ENCODE assay signal across 23 cellular contexts in genomic region chr21:34082769-34083168, GRCh38. TPM values are rescaled to one million over a fixed set of nuclear protein-coding genes. Genes with fewer than 3 reads are reported as not detected.
DNase-seq lines count a peak whose midpoint lies in the region; ATAC-seq and TF ChIP-seq lines count a peak whose summit lies in the region.
"Had no signal": no experiment of that assay in that cellular context is flagged by ENCODE, and none has a peak within 500 bp of the region (broad histone marks: within the 10 kb centered on the region; RNA-seq: fewer than 3 reads in every experiment).

No MANE protein-coding gene starts in this region.

- no peak overlapping the region for H4K91ac ChIP-seq in mesenchymal stem cell (ENCODE audit: low read length)

- no peak overlapping the region for H3K4me2 ChIP-seq in mesenchymal stem cell (ENCODE audit: low read length, poor library complexity, severe bottlenecking)
- H3K4me2 ChIP-seq: A549 had no signal

- no peak overlapping the region for H2BK15ac ChIP-seq in mesenchymal stem cell (ENCODE audit: low read depth, poor library complexity, severe bottlenecking)

- peaks cover 72% of the 10 kb centered on the region for H3K4me1 Mint-ChIP-seq in activated CD4-positive, alpha-beta T cell treated with anti-CD3 and anti-CD28 coated beads, Interleukin-2, amount 10 ng/mL, durations not matched to agents 7 days and 5 days
- peaks cover 47 to 73% (median 61%) of the 10 kb centered on the region in 4 donors for H3K4me1 Mint-ChIP-seq in CD4-positive, alpha-beta memory T cell
- peaks cover 62% of the 10 kb centered on the region for H3K4me1 Mint-ChIP-seq in WTC11

- TF ChIP-seq CTCF in WTC11 (IDR thresholded peaks at IDR 0.05) = no peak

- no peak overlapping the region for H2BK12ac ChIP-seq in mesenchymal stem cell (ENCODE audit: low read length in 2 of 2)

- intact Hi-C loops in CD4-positive, alpha-beta memory T cell (cut with micrococcal nuclease) = no loop called here
- intact Hi-C loops in Right ventricle myocardium inferior (cut with DNase I) = no loop called here

- H3K4me3 Mint-ChIP-seq in activated CD4-positive, alpha-beta T cell treated with anti-CD3 and anti-CD28 coated beads, Interleukin-2, amount 10 ng/mL, durations not matched to agents 7 days and 5 days = peak overlapping the region; percentile 4
- peak overlapping the region in 5 of 8 donors; percentile 4 to 57 (median 18) for H3K4me3 Mint-ChIP-seq in CD4-positive, alpha-beta memory T cell
- no peak overlapping the region for H3K4me3 Mint-ChIP-seq in WTC11

- H2BK5ac ChIP-seq in mesenchymal stem cell (ENCODE audit: low read depth, low read length, poor library complexity, severe bottlenecking) = no peak overlapping the region

- no peak overlapping the region for H3K4me3 ChIP-seq in CD4-positive, alpha-beta memory T cell (ENCODE audit: low read length in 2 of 2)
- H3K4me3 ChIP-seq in mesenchymal stem cell (ENCODE audit: insufficient read depth in 1 of 2, low read depth in 1 of 2, low read length in 2 of 2) = peak overlapping the region in 1 of 2 experiments; percentile 31
- H3K4me3 ChIP-seq: A549, breast epithelium, left lung, psoas muscle, SJCRH30, thoracic aorta, vagina had no signal

- CTCF ChIA-PET in activated CD4-positive, alpha-beta T cell treated with anti-CD3 and anti-CD28 coated beads, Interleukin-2, amount 10 ng/mL, durations not matched to agents 7 days and 5 days (lab: Charles Lee) = interaction anchor here (0.7 to 1.0 kb wide), 2 partner anchors 8 to 54 kb away, joined by 3 read pairs; no protein-coding TSS in a partner anchor
- CTCF ChIA-PET in CD4-positive, alpha-beta memory T cell (lab: Charles Lee; ENCODE audit: partially characterized antibody) = interaction anchor here (1.9 kb wide), 1 partner anchor 159 kb away, joined by 7 read pairs; no protein-coding TSS in a partner anchor
- CTCF ChIA-PET in WTC11 (lab: Charles Lee) = interaction anchor here (1.3 to 1.8 kb wide), 2 partner anchors 9 to 265 kb away, joined by 3 to 8 read pairs; no protein-coding TSS in a partner anchor

- POLR2A ChIA-PET in activated CD4-positive, alpha-beta T cell treated with anti-CD3 and anti-CD28 coated beads, Interleukin-2, amount 10 ng/mL, durations not matched to agents 7 days and 5 days (lab: Charles Lee) = no interaction called here
- POLR2A ChIA-PET in CD4-positive, alpha-beta memory T cell (lab: Charles Lee; ENCODE audit: partially characterized antibody) = interaction anchor here (0.7 to 1.2 kb wide), 4 partner anchors 8 to 137 kb away, joined by 3 to 4 read pairs (median 4); no protein-coding TSS in a partner anchor
- POLR2A ChIA-PET in WTC11 (lab: Charles Lee) = no interaction called here

- H3K27me3 ChIP-seq in CD4-positive, alpha-beta memory T cell (ENCODE audit: insufficient read depth, low read length) = no peaks in the 10 kb centered on the region
- H3K27me3 ChIP-seq in mesenchymal stem cell (ENCODE audit: control insufficient read depth in 1 of 2, insufficient read depth in 1 of 2, low read length in 2 of 2) = no peaks in the 10 kb centered on the region
- H3K27me3 ChIP-seq: breast epithelium, left lung, SJCRH30, vagina had no signal

- no peak overlapping the region for H3K14ac ChIP-seq in mesenchymal stem cell (ENCODE audit: low read length in 2 of 2)

- no peak overlapping the region for H3K23ac ChIP-seq in mesenchymal stem cell (ENCODE audit: low read length in 2 of 2)

- peaks cover 66% of the 10 kb centered on the region for H3K36me3 Mint-ChIP-seq in activated CD4-positive, alpha-beta T cell treated with anti-CD3 and anti-CD28 coated beads, Interleukin-2, amount 10 ng/mL, durations not matched to agents 7 days and 5 days (ENCODE audit: low read depth)
- H3K36me3 Mint-ChIP-seq in CD4-positive, alpha-beta memory T cell = peaks cover 17 to 29% of the 10 kb centered on the region in 2 donors
- H3K36me3 Mint-ChIP-seq in WTC11 = peaks cover 17% of the 10 kb centered on the region

- no peaks in the 10 kb centered on the region for H3K9me3 ChIP-seq in CD4-positive, alpha-beta memory T cell (ENCODE audit: control insufficient read depth in 1 of 2, low read length in 2 of 2)
- H3K9me3 ChIP-seq in mesenchymal stem cell (ENCODE audit: control insufficient read depth, low read length) = no peaks in the 10 kb centered on the region
- H3K9me3 ChIP-seq: A549, breast epithelium, left lung, psoas muscle, SJCRH30, thoracic aorta, vagina had no signal

- H3K36me3 ChIP-seq in CD4-positive, alpha-beta memory T cell (ENCODE audit: insufficient read depth, low read length) = no peaks in the 10 kb centered on the region
- peaks cover 6 to 97% of the 10 kb centered on the region in 2 experiments for H3K36me3 ChIP-seq in mesenchymal stem cell (ENCODE audit: control insufficient read depth in 1 of 2, insufficient read depth in 2 of 2, low read depth in 1 of 2, low read length in 2 of 2)
- H3K36me3 ChIP-seq: breast epithelium, SJCRH30, thoracic aorta, vagina had no signal

- DNase-seq in activated CD4-positive, alpha-beta T cell treated with anti-CD3 and anti-CD28 coated beads, Interleukin-2, amount 10 ng/mL, durations not matched to agents 7 days and 5 days = no peak
- no peak for DNase-seq in activated CD4-positive, alpha-beta T cell treated with anti-CD3 and anti-CD28 coated beads for 48 hours
- DNase-seq in CD4-positive, alpha-beta memory T cell = no peak
- DNase-seq in WTC11 (ENCODE audit: low spot score) (no peak), mesenchymal stem cell (no peak), LoVo (ENCODE audit: low spot score) (no peak), MV-4-11 (lab: John Stamatoyannopoulos, UW) (no peak), Right ventricle myocardium inferior (ENCODE audit: missing footprints) (no peak)
- DNase-seq: activated CD8-positive, alpha-beta memory T cell treated with anti-CD3 and anti-CD28 coated beads, Interleukin-2, amount 50 U/mL, for 4 hours; activated gamma-delta T cell; AML-193; amygdala; left lung; NCI-H2081; NCI-H345; psoas muscle; SJCRH30; stimulated activated CD4-positive, alpha-beta T cell treated with anti-CD3 and anti-CD28 coated beads, Interleukin-15, amount 100 ng/mL, for 24 hours; stimulated activated naive CD4-positive, alpha-beta T cell had no signal

- H3K27ac Mint-ChIP-seq in activated CD4-positive, alpha-beta T cell treated with anti-CD3 and anti-CD28 coated beads, Interleukin-2, amount 10 ng/mL, durations not matched to agents 7 days and 5 days = peak overlapping the region; percentile 16
- no peak overlapping the region for H3K27ac Mint-ChIP-seq in CD4-positive, alpha-beta memory T cell
- H3K27ac Mint-ChIP-seq in WTC11 = peak overlapping the region; percentile 71

- ATAC-seq in WTC11 (no peak), Right ventricle myocardium inferior (no peak)
- ATAC-seq: A549, psoas muscle had no signal

- no peaks in the 10 kb centered on the region for H3K79me1 ChIP-seq in mesenchymal stem cell (replicated peaks; ENCODE audit: low read length, poor library complexity, severe bottlenecking)

- WGBS in mesenchymal stem cell = 83% methylated on average over 4 of the region's 4 CpGs

- peaks cover 91% of the 10 kb centered on the region for H3K4me1 ChIP-seq in CD4-positive, alpha-beta memory T cell (ENCODE audit: insufficient read depth, low read length)
- peaks cover 2% of the 10 kb centered on the region for H3K4me1 ChIP-seq in mesenchymal stem cell (ENCODE audit: control insufficient read depth, insufficient read depth, low read depth, low read length)
- H3K4me1 ChIP-seq: SJCRH30 had no signal

- H2AFZ ChIP-seq in mesenchymal stem cell (ENCODE audit: low read depth, low read length) = no peak overlapping the region

- no peaks in the 10 kb centered on the region for H3K9me3 Mint-ChIP-seq in activated CD4-positive, alpha-beta T cell treated with anti-CD3 and anti-CD28 coated beads, Interleukin-2, amount 10 ng/mL, durations not matched to agents 7 days and 5 days
- H3K9me3 Mint-ChIP-seq in CD4-positive, alpha-beta memory T cell = no peaks in the 10 kb centered on the region
- no peaks in the 10 kb centered on the region for H3K9me3 Mint-ChIP-seq in WTC11

- no peak overlapping the region for H3K27ac ChIP-seq in CD4-positive, alpha-beta memory T cell (ENCODE audit: low read depth, low read length)
- H3K27ac ChIP-seq in mesenchymal stem cell (ENCODE audit: low read length, poor library complexity, severe bottlenecking) = no peak overlapping the region
- H3K27ac ChIP-seq: A549, breast epithelium, left lung, psoas muscle, SJCRH30, vagina had no signal

- no peak overlapping the region for H2AK5ac ChIP-seq in mesenchymal stem cell (ENCODE audit: low read length, severe bottlenecking)

- no peak overlapping the region for H3K4ac ChIP-seq in mesenchymal stem cell (ENCODE audit: low read depth in 1 of 2, low read length in 2 of 2)

- H3K9ac ChIP-seq in mesenchymal stem cell (ENCODE audit: low read length) = peak overlapping the region; percentile 37

- H3K27me3 Mint-ChIP-seq in activated CD4-positive, alpha-beta T cell treated with anti-CD3 and anti-CD28 coated beads, Interleukin-2, amount 10 ng/mL, durations not matched to agents 7 days and 5 days = no peaks in the 10 kb centered on the region
- no peaks in the 10 kb centered on the region for H3K27me3 Mint-ChIP-seq in CD4-positive, alpha-beta memory T cell
- no peaks in the 10 kb centered on the region for H3K27me3 Mint-ChIP-seq in WTC11 (ENCODE audit: low read depth)

- no peak overlapping the region for H2BK120ac ChIP-seq in mesenchymal stem cell (ENCODE audit: low read depth, low read length)

- no peak overlapping the region for H3K18ac ChIP-seq in mesenchymal stem cell (ENCODE audit: low read depth in 1 of 2, low read length in 2 of 2)

- no peak overlapping the region for H4K8ac ChIP-seq in mesenchymal stem cell (ENCODE audit: low read length)

TF ChIP-seq in WTC11, 78 proteins besides CTCF, POLR2A, EP300 and RAD21 (continues in another document):
- no peak for TF ChIP-seq JUN (CRISPR knock-in tag; IDR thresholded peaks at IDR 0.05)

RNA-seq across cellular contexts. Expression of gene MRPS6, which starts 9.4 kb away (rescaled TPM):
- 10 to 100 TPM; 77.8 to 88.2 TPM for total RNA-seq in activated CD4-positive, alpha-beta T cell treated with anti-CD3 and anti-CD28 coated beads, Interleukin-2, amount 10 ng/mL, durations not matched to agents 7 days and 5 days
- total RNA-seq in CD4-positive, alpha-beta memory T cell = 10 to 100 TPM; 76.9 to 80.1 TPM
- 100 to 1,000 TPM; 135 to 160 TPM for polyA plus RNA-seq in CD4-positive, alpha-beta memory T cell
- total RNA-seq in WTC11 (2021) = 109 to 133 TPM (median 111 TPM) in 3 replicates
- 125 TPM for polyA plus RNA-seq in mesenchymal stem cell (2013, experiment 1 of 2)
- 122 TPM for polyA plus RNA-seq in mesenchymal stem cell (2013, experiment 2 of 2)
- 72.2 TPM for total RNA-seq in Right ventricle myocardium inferior

RNA-seq across cellular contexts. Expression of gene SLC5A3, which starts 9.4 kb away (rescaled TPM):
- 10 to 100 TPM; 23.9 to 24.0 TPM for total RNA-seq in activated CD4-positive, alpha-beta T cell treated with anti-CD3 and anti-CD28 coated beads, Interleukin-2, amount 10 ng/mL, durations not matched to agents 7 days and 5 days
- total RNA-seq in CD4-positive, alpha-beta memory T cell = 10 to 100 TPM; 32.8 to 33.4 TPM
- polyA plus RNA-seq in CD4-positive, alpha-beta memory T cell = 1 to 10 TPM in 1 of 2 donors, under 1 TPM in 1; 0.68 to 1.4 TPM
- total RNA-seq in WTC11 (2021) (14.8 to 18.0 TPM (median 17.8 TPM) in 3 replicates), Right ventricle myocardium inferior (6.2 TPM)
- polyA plus RNA-seq in mesenchymal stem cell (2013, experiment 1 of 2) = 6.5 TPM
- polyA plus RNA-seq in mesenchymal stem cell (2013, experiment 2 of 2) = 6.3 TPM

Comparison
In these comparisons a context has a peak if more than half of its experiments do, and no peak if none do; other contexts are left out.
1. H3K27ac Mint-ChIP-seq: peak in activated CD4-positive, alpha-beta T cell treated with anti-CD3 and anti-CD28 coated beads, Interleukin-2, amount 10 ng/mL, durations not matched to agents 7 days and 5 days (single experiment) and WTC11 (single experiment); none in CD4-positive, alpha-beta memory T cell (0 of 7).